Comparison of ENCODE assay signal across 8 cellular contexts in the genomic region with DNA sequence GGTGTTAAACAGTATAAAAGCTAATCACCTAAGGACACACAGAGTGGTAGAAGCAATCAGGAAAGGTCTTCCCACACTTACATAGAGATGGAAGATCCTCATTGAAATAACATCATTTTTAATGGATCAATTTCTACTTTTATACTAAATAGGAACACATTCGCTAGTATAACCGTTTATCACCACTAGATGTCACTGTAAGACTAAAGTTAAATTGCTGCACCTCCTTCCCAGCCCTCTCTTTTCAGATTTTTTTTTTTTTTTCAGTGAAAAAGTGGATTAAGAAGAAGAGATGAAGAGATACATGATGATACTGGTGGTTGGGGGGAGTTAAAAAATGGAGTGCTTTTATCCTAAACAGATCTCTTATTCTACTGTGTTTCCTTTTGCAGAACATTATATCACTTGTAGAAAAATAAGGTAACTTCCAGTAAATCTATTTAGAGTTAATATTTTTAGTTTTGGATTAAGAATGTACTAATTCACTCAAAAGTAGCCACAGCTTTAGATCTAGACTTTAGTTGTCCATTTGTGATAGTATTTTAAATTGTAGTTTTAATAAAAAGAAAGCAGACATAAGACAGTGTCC.
DNase-seq lines count a peak whose midpoint lies in the region; ATAC-seq, FAIRE-seq and TF ChIP-seq lines count a peak whose summit lies in the region.

No MANE protein-coding gene starts in this region.

- H3K27ac Mint-ChIP-seq in stimulated activated effector memory CD8-positive, alpha-beta T cell treated with anti-CD3 and anti-CD28 coated beads, Interleukin-12 subunit alpha, Interleukin-12 subunit beta, amount 100 ng/mL, for 72 hours = no peak overlapping the region

- H3K4me1 ChIP-seq in parathyroid adenoma = no peaks in the 10 kb centered on the region

- H2AFZ ChIP-seq in parathyroid adenoma = no peak overlapping the region

- no peaks in the 10 kb centered on the region for H3K9me3 ChIP-seq in parathyroid adenoma (ENCODE audit: control insufficient read depth, low read length)

- H3K4me3 Mint-ChIP-seq in stimulated activated effector memory CD8-positive, alpha-beta T cell treated with anti-CD3 and anti-CD28 coated beads, Interleukin-12 subunit alpha, Interleukin-12 subunit beta, amount 100 ng/mL, for 72 hours = no peak overlapping the region

- ATAC-seq in GM18858 (IDR thresholded peaks at IDR 0.05; ENCODE audit: unreplicated experiment) = peak; percentile 74
- no peak for ATAC-seq in stimulated activated effector memory CD8-positive, alpha-beta T cell treated with anti-CD3 and anti-CD28 coated beads, Interleukin-12 subunit alpha, Interleukin-12 subunit beta, amount 100 ng/mL, for 72 hours

- H3K9me3 Mint-ChIP-seq in stimulated activated effector memory CD8-positive, alpha-beta T cell treated with anti-CD3 and anti-CD28 coated beads, Interleukin-12 subunit alpha, Interleukin-12 subunit beta, amount 100 ng/mL, for 72 hours = no peaks in the 10 kb centered on the region

- H3K4me2 ChIP-seq in parathyroid adenoma (ENCODE audit: low read length) = no peak overlapping the region

- H3K4me1 Mint-ChIP-seq in stimulated activated effector memory CD8-positive, alpha-beta T cell treated with anti-CD3 and anti-CD28 coated beads, Interleukin-12 subunit alpha, Interleukin-12 subunit beta, amount 100 ng/mL, for 72 hours = no peaks in the 10 kb centered on the region

- TF ChIP-seq CTCF in epithelial cell of proximal tubule (conservative IDR thresholded peaks at IDR 0.05; ENCODE audit: low read depth, low read length) (peak; percentile 65), parathyroid adenoma (IDR thresholded peaks at IDR 0.05) (peak; percentile 59)

- H3K27me3 ChIP-seq in parathyroid adenoma (ENCODE audit: control insufficient read depth, insufficient read depth, low read length) = no peaks in the 10 kb centered on the region

- H3K79me2 ChIP-seq in parathyroid adenoma = no peaks in the 10 kb centered on the region

- no peaks in the 10 kb centered on the region for H3K36me3 ChIP-seq in parathyroid adenoma (ENCODE audit: control insufficient read depth, insufficient read depth, low read length)

- no peaks in the 10 kb centered on the region for H3K36me3 Mint-ChIP-seq in stimulated activated effector memory CD8-positive, alpha-beta T cell treated with anti-CD3 and anti-CD28 coated beads, Interleukin-12 subunit alpha, Interleukin-12 subunit beta, amount 100 ng/mL, for 72 hours

- no peak overlapping the region for H3K9ac ChIP-seq in parathyroid adenoma

- H3K27ac ChIP-seq in parathyroid adenoma = no peak overlapping the region

- no peak for FAIRE-seq in RCC 7860 (lab: Jason Lieb, UNC)

- H3K4me3 ChIP-seq in epithelial cell of proximal tubule (ENCODE audit: low read depth, low read length) (no peak overlapping the region), parathyroid adenoma (ENCODE audit: low read depth, low read length) (no peak overlapping the region)

- DNase-seq in CD1c-positive myeloid dendritic cell (ENCODE audit: extremely low spot score) = peak; percentile 55
- peak; percentile 8 for DNase-seq in HPDE6-E6E7 (ENCODE audit: extremely low spot score)
- peak; percentile 11 for DNase-seq in RCC 7860 (ENCODE audit: low spot score)
- peak; percentile 4 for DNase-seq in epithelial cell of proximal tubule (ENCODE audit: low read depth)
- no peak for DNase-seq in stimulated activated effector memory CD8-positive, alpha-beta T cell treated with anti-CD3 and anti-CD28 coated beads, Interleukin-12 subunit alpha, Interleukin-12 subunit beta, amount 100 ng/mL, for 72 hours (ENCODE audit: low spot score in 2 of 2)
- no peak for DNase-seq in activated gamma-delta T cell treated with Interleukin-2 at 50 U/mL for 16 hours

Comparison
In these comparisons a context has a peak if more than half of its experiments do, and no peak if none do; other contexts are left out.
1. DNase-seq: peak in CD1c-positive myeloid dendritic cell (single experiment), HPDE6-E6E7 (single experiment), RCC 7860 (single experiment) and epithelial cell of proximal tubule (single experiment); none in stimulated activated effector memory CD8-positive, alpha-beta T cell treated with anti-CD3 and anti-CD28 coated beads, Interleukin-12 subunit alpha, Interleukin-12 subunit beta, amount 100 ng/mL, for 72 hours (0 of 2) and activated gamma-delta T cell treated with Interleukin-2 at 50 U/mL for 16 hours (single experiment).